2 cellular contexts compared by ENCODE assay signal in genomic region chr10:69153227-69153626, GRCh38.
TF ChIP-seq lines count a peak whose summit lies in the region.

No MANE protein-coding gene starts in this region.

TF ChIP-seq in liver, 16 proteins besides CTCF, POLR2A, EP300 and RAD21:
- TF ChIP-seq JUND (IDR thresholded peaks at IDR 0.05) (no peak), HNF4A (conservative IDR thresholded peaks at IDR 0.05) (peak; percentile 9 to 74)
TF ChIP-seq in liver: peak in this region for 1.

TF ChIP-seq in HepG2, 621 proteins besides CTCF, POLR2A, EP300 and RAD21:
- TF ChIP-seq KDM2A (CRISPR knock-in tag; IDR thresholded peaks at IDR 0.05; ENCODE audit: borderline replicate concordance, low read depth) (no peak), NFKB2 (CRISPR knock-in tag; IDR thresholded peaks at IDR 0.05; ENCODE audit: borderline replicate concordance) (no peak), NFIB (CRISPR knock-in tag; IDR thresholded peaks at IDR 0.05; ENCODE audit: borderline replicate concordance) (no peak), JUN (CRISPR knock-in tag; IDR thresholded peaks at IDR 0.05) (no peak), ZNF431 (CRISPR knock-in tag; IDR thresholded peaks at IDR 0.05; ENCODE audit: borderline replicate concordance, low read depth) (no peak), NFE2L2 (IDR thresholded peaks at IDR 0.05; ENCODE audit: low read length) (no peak), EEA1 (CRISPR knock-in tag; IDR thresholded peaks at IDR 0.05; ENCODE audit: borderline replicate concordance) (no peak), POLR2AphosphoS2 (IDR thresholded peaks at IDR 0.05; ENCODE audit: low read depth, low read length) (no peak), ZFP62 (CRISPR knock-in tag; IDR thresholded peaks at IDR 0.05) (no peak), HIVEP1 (CRISPR knock-in tag; IDR thresholded peaks at IDR 0.05) (no peak)
- TF ChIP-seq, protein P1, sequence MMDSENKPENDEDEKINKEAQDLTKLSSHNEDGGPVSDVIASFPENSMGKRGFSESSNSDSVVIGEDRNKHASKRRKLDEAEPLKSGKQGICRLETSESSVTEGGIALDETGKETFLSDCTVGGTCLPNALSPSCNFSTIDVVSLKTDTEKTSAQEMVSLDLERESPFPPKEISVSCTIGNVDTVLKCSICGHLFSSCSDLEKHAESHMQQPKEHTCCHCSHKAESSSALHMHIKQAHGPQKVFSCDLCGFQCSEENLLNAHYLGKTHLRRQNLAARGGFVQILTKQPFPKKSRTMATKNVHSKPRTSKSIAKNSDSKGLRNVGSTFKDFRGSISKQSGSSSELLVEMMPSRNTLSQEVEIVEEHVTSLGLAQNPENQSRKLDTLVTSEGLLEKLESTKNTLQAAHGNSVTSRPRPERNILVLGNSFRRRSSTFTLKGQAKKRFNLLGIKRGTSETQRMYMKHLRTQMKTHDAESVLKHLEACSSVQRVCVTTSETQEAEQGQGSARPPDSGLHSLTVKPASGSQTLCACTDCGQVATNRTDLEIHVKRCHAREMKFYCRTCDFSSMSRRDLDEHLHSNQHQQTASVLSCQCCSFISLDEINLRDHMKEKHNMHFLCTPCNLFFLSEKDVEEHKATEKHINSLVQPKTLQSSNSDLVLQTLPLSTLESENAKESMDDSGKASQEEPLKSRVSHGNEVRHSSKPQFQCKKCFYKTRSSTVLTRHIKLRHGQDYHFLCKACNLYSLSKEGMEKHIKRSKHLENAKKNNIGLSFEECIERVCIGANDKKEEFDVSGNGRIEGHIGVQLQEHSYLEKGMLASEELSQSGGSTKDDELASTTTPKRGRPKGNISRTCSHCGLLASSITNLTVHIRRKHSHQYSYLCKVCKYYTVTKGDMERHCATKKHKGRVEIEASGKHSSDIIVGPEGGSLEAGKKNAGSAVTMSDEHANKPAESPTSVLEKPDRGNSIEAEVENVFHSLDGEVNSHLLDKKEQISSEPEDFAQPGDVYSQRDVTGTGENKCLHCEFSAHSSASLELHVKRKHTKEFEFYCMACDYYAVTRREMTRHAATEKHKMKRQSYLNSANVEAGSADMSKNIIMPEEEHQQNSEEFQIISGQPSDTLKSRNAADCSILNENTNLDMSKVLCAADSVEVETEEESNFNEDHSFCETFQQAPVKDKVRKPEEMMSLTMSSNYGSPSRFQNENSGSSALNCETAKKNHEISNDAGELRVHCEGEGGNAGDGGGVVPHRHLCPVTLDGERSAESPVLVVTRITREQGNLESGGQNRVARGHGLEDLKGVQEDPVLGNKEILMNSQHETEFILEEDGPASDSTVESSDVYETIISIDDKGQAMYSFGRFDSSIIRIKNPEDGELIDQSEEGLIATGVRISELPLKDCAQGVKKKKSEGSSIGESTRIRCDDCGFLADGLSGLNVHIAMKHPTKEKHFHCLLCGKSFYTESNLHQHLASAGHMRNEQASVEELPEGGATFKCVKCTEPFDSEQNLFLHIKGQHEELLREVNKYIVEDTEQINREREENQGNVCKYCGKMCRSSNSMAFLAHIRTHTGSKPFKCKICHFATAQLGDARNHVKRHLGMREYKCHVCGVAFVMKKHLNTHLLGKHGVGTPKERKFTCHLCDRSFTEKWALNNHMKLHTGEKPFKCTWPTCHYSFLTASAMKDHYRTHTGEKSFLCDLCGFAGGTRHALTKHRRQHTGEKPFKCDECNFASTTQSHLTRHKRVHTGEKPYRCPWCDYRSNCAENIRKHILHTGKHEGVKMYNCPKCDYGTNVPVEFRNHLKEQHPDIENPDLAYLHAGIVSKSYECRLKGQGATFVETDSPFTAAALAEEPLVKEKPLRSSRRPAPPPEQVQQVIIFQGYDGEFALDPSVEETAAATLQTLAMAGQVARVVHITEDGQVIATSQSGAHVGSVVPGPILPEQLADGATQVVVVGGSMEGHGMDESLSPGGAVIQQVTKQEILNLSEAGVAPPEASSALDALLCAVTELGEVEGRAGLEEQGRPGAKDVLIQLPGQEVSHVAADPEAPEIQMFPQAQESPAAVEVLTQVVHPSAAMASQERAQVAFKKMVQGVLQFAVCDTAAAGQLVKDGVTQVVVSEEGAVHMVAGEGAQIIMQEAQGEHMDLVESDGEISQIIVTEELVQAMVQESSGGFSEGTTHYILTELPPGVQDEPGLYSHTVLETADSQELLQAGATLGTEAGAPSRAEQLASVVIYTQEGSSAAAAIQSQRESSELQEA (CRISPR knock-in tag; IDR thresholded peaks at IDR 0.05; ENCODE audit: not compliant biosample characterization), result no peak
- TF ChIP-seq, protein P2, sequence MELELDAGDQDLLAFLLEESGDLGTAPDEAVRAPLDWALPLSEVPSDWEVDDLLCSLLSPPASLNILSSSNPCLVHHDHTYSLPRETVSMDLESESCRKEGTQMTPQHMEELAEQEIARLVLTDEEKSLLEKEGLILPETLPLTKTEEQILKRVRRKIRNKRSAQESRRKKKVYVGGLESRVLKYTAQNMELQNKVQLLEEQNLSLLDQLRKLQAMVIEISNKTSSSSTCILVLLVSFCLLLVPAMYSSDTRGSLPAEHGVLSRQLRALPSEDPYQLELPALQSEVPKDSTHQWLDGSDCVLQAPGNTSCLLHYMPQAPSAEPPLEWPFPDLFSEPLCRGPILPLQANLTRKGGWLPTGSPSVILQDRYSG (CRISPR knock-in tag; IDR thresholded peaks at IDR 0.05), result no peak
